ENCODE assay signal across 9 cellular contexts in genomic region chr1:202034683-202035462, GRCh38. TPM values are rescaled to one million over a fixed set of nuclear protein-coding genes. Genes with fewer than 3 reads are reported as not detected.
A peak's percentile ranks its signal among the peaks of the same experiment; 100 is the strongest.
DNase-seq lines count a peak whose midpoint lies in the region; ATAC-seq and TF ChIP-seq lines count a peak whose summit lies in the region.
"Had no signal": no experiment of that assay in that cellular context is flagged by ENCODE, and none has a peak within 500 bp of the region (broad histone marks: within the 10 kb centered on the region; RNA-seq: fewer than 3 reads in every experiment).

No MANE protein-coding gene starts in this region.

- intact Hi-C loops in activated CD4-positive, alpha-beta T cell treated with anti-CD3 and anti-CD28 coated beads for 36 hours (cut with DNase I, micrococcal nuclease): no loop called here

- CTCF ChIA-PET in activated CD4-positive, alpha-beta T cell treated with anti-CD3 and anti-CD28 coated beads for 36 hours (lab: Charles Lee): interaction anchor here (1.0 kb wide), 1 partner anchor 36 kb away, joined by 3 read pairs; no protein-coding TSS in a partner anchor

- H3K36me3 Mint-ChIP-seq in activated CD4-positive, alpha-beta T cell treated with anti-CD3 and anti-CD28 coated beads for 36 hours (ENCODE audit: low read depth): no peaks in the 10 kb centered on the region
- H3K36me3 Mint-ChIP-seq in osteocyte (ENCODE audit: unreplicated experiment): no peaks in the 10 kb centered on the region

- H3K27ac Mint-ChIP-seq in activated CD4-positive, alpha-beta T cell treated with anti-CD3 and anti-CD28 coated beads for 36 hours: no peak overlapping the region
- peak overlapping the region; percentile 88 for H3K27ac Mint-ChIP-seq in osteocyte (ENCODE audit: unreplicated experiment)
- H3K27ac Mint-ChIP-seq: activated T-cell treated with anti-CD3 and anti-CD28 coated beads, Interleukin-2, amount 50 U/mL, for 72 hours had no signal

- ATAC-seq in activated CD4-positive, alpha-beta T cell treated with anti-CD3 and anti-CD28 coated beads for 36 hours: peak; percentile 36

- TF ChIP-seq CTCF in osteocyte (IDR thresholded peaks at IDR 0.05): no peak

- POLR2A ChIA-PET in activated CD4-positive, alpha-beta T cell treated with anti-CD3 and anti-CD28 coated beads for 36 hours (lab: Charles Lee): no interaction called here

- H3K4me1 Mint-ChIP-seq in activated CD4-positive, alpha-beta T cell treated with anti-CD3 and anti-CD28 coated beads for 36 hours: no peaks in the 10 kb centered on the region
- H3K4me1 Mint-ChIP-seq in osteocyte (ENCODE audit: unreplicated experiment): peaks cover 24% of the 10 kb centered on the region

- no peaks in the 10 kb centered on the region for H3K9me3 Mint-ChIP-seq in activated CD4-positive, alpha-beta T cell treated with anti-CD3 and anti-CD28 coated beads for 36 hours (ENCODE audit: low read depth)
- H3K9me3 Mint-ChIP-seq in osteocyte (ENCODE audit: unreplicated experiment): no peaks in the 10 kb centered on the region
- H3K9me3 Mint-ChIP-seq: activated T-cell treated with anti-CD3 and anti-CD28 coated beads, Interleukin-2, amount 50 U/mL, for 72 hours had no signal

- peak; percentile 32 for DNase-seq in activated CD4-positive, alpha-beta T cell treated with anti-CD3 and anti-CD28 coated beads for 36 hours
- no peak for DNase-seq in activated CD4-positive, alpha-beta T cell treated with anti-CD3 and anti-CD28 coated beads for 1 hour
- DNase-seq in NCI-H526 treated with DMSO at 0.1 percent for 48 hours (lab: John Stamatoyannopoulos, UW): peak; percentile 78
- peak; percentile 97 for DNase-seq in epithelial cell of prostate (ENCODE audit: low read depth, low spot score)
- peak; percentile 95 for DNase-seq in osteocyte (ENCODE audit: extremely low spot score, unreplicated experiment)
- DNase-seq in UCSD-AML1 (lab: John Stamatoyannopoulos, UW; ENCODE audit: unreplicated experiment): no peak
- DNase-seq in 8988T: no peak
- DNase-seq in NCI-H446 (lab: John Stamatoyannopoulos, UW): no peak
- DNase-seq: activated T-cell treated with anti-CD3 and anti-CD28 coated beads, Interleukin-2, amount 50 U/mL, for 72 hours had no signal

- H3K27me3 Mint-ChIP-seq in activated CD4-positive, alpha-beta T cell treated with anti-CD3 and anti-CD28 coated beads for 36 hours: no peaks in the 10 kb centered on the region
- no peaks in the 10 kb centered on the region for H3K27me3 Mint-ChIP-seq in osteocyte (ENCODE audit: unreplicated experiment)

- peak overlapping the region; percentile 77 for H3K27ac ChIP-seq in epithelial cell of prostate

- H3K4me3 Mint-ChIP-seq in activated CD4-positive, alpha-beta T cell treated with anti-CD3 and anti-CD28 coated beads for 36 hours: no peak overlapping the region
- H3K4me3 Mint-ChIP-seq in osteocyte (ENCODE audit: unreplicated experiment): no peak overlapping the region
- H3K4me3 Mint-ChIP-seq: activated T-cell treated with anti-CD3 and anti-CD28 coated beads, Interleukin-2, amount 50 U/mL, for 72 hours had no signal

RNA-seq across cellular contexts. Expression of gene ELF3, which starts 24.5 kb away (rescaled TPM):
- total RNA-seq in activated CD4-positive, alpha-beta T cell treated with anti-CD3 and anti-CD28 coated beads for 36 hours: under 1 TPM; 0.30 to 0.49 TPM
- total RNA-seq in osteocyte: 0.26 and 0.56 TPM in 2 replicates

RNA-seq across cellular contexts. Expression of gene RNPEP, which starts 52.4 kb away (rescaled TPM):
- 10 to 100 TPM; 44.9 to 49.2 TPM for total RNA-seq in activated CD4-positive, alpha-beta T cell treated with anti-CD3 and anti-CD28 coated beads for 36 hours
- 51.4 and 53.9 TPM in 2 replicates for total RNA-seq in osteocyte

Comparison
In these comparisons a context has a peak if more than half of its experiments do, and no peak if none do; other contexts are left out.
1. DNase-seq: peak in activated CD4-positive, alpha-beta T cell treated with anti-CD3 and anti-CD28 coated beads for 36 hours (single experiment), NCI-H526 treated with DMSO at 0.1 percent for 48 hours (single experiment), epithelial cell of prostate (single experiment) and osteocyte (single experiment); none in activated CD4-positive, alpha-beta T cell treated with anti-CD3 and anti-CD28 coated beads for 1 hour (single experiment), UCSD-AML1 (single experiment), 8988T (single experiment) and NCI-H446 (0 of 2).